ENCODE assay signal across 9 cellular contexts in genomic region chr6:2858678-2859324, GRCh38. TPM values are rescaled to one million over a fixed set of nuclear protein-coding genes. Genes with fewer than 3 reads are reported as not detected.
DNase-seq lines count a peak whose midpoint lies in the region; ATAC-seq, FAIRE-seq and TF ChIP-seq lines count a peak whose summit lies in the region.
"Had no signal": no experiment of that assay in that cellular context is flagged by ENCODE, and none has a peak within 500 bp of the region (broad histone marks: within the 10 kb centered on the region; RNA-seq: fewer than 3 reads in every experiment).

No MANE protein-coding gene starts in this region.

- H3K27ac Mint-ChIP-seq in T-helper 1 cell treated with Interleukin-12 subunit alpha and Interleukin-12 subunit beta and Interleukin-4 antibody, amounts not matched to agents 30 μg/mL and 1 μg/mL, for 36 hours: peak overlapping the region; percentile 100

- peaks cover 30% of the 10 kb centered on the region for H3K36me3 Mint-ChIP-seq in T-helper 1 cell treated with Interleukin-12 subunit alpha and Interleukin-12 subunit beta and Interleukin-4 antibody, amounts not matched to agents 30 μg/mL and 1 μg/mL, for 36 hours (ENCODE audit: low read depth)

- TF ChIP-seq POLR2A in GM12892 (IDR thresholded peaks at IDR 0.05; ENCODE audit: low read depth, low read length): peak; percentile 67

- peak; percentile 73 for FAIRE-seq in GM12892 (lab: Jason Lieb, UNC)
- FAIRE-seq: keratinocyte had no signal

- peaks cover 27 to 28% of the 10 kb centered on the region in 2 donors for H3K4me1 ChIP-seq in duodenal mucosa (ENCODE audit: control insufficient read depth in 1 of 2, insufficient read depth in 2 of 2, low read length in 2 of 2)
- H3K4me1 ChIP-seq in rectal smooth muscle tissue (ENCODE audit: control insufficient read depth, insufficient read depth, low read length): peaks cover 6% of the 10 kb centered on the region

- H3K27ac ChIP-seq in duodenal mucosa (ENCODE audit: low read depth, low read length) (peak overlapping the region; percentile 53), rectal smooth muscle tissue (ENCODE audit: low read depth, low read length) (peak overlapping the region; percentile 30)

- ATAC-seq in HG02938 (IDR thresholded peaks at IDR 0.05; ENCODE audit: unreplicated experiment) (no peak), HG02885 (IDR thresholded peaks at IDR 0.05; ENCODE audit: poor library complexity, unreplicated experiment) (no peak), GM18870 (IDR thresholded peaks at IDR 0.05; ENCODE audit: unreplicated experiment) (no peak), GM21367 (IDR thresholded peaks at IDR 0.05; ENCODE audit: unreplicated experiment) (no peak)

- H3K4me3 Mint-ChIP-seq in T-helper 1 cell treated with Interleukin-12 subunit alpha and Interleukin-12 subunit beta and Interleukin-4 antibody, amounts not matched to agents 30 μg/mL and 1 μg/mL, for 36 hours: peak overlapping the region; percentile 85

- peak overlapping the region in 1 of 2 donors; percentile 24 for H3K9ac ChIP-seq in duodenal mucosa (ENCODE audit: low read depth in 1 of 2, low read length in 2 of 2)
- peak overlapping the region; percentile 40 for H3K9ac ChIP-seq in rectal smooth muscle tissue (ENCODE audit: low read length)

- no peak for DNase-seq in GM12892 (ENCODE audit: insufficient read length)

- peaks cover 12% of the 10 kb centered on the region for H3K9me3 Mint-ChIP-seq in T-helper 1 cell treated with Interleukin-12 subunit alpha and Interleukin-12 subunit beta and Interleukin-4 antibody, amounts not matched to agents 30 μg/mL and 1 μg/mL, for 36 hours

- H3K9me3 ChIP-seq in duodenal mucosa (ENCODE audit: control insufficient read depth in 1 of 2, low read length in 2 of 2): no peaks in the 10 kb centered on the region

- H3K27me3 ChIP-seq in duodenal mucosa (ENCODE audit: control insufficient read depth in 1 of 2, insufficient read depth in 2 of 2, low read length in 2 of 2): no peaks in the 10 kb centered on the region
- no peaks in the 10 kb centered on the region for H3K27me3 ChIP-seq in rectal smooth muscle tissue (ENCODE audit: control insufficient read depth, insufficient read depth, low read length)

- peak overlapping the region; percentile 26 to 34 for H3K4me3 ChIP-seq in duodenal mucosa (ENCODE audit: low read depth in 1 of 2, low read length in 2 of 2)
- peak overlapping the region; percentile 24 for H3K4me3 ChIP-seq in rectal smooth muscle tissue (ENCODE audit: low read length)

- peaks cover 84% of the 10 kb centered on the region for H3K4me1 Mint-ChIP-seq in T-helper 1 cell treated with Interleukin-12 subunit alpha and Interleukin-12 subunit beta and Interleukin-4 antibody, amounts not matched to agents 30 μg/mL and 1 μg/mL, for 36 hours (ENCODE audit: low read depth)

- H3K27me3 Mint-ChIP-seq in T-helper 1 cell treated with Interleukin-12 subunit alpha and Interleukin-12 subunit beta and Interleukin-4 antibody, amounts not matched to agents 30 μg/mL and 1 μg/mL, for 36 hours (ENCODE audit: low read depth): no peaks in the 10 kb centered on the region

- H3K36me3 ChIP-seq in duodenal mucosa (ENCODE audit: control insufficient read depth in 1 of 2, insufficient read depth in 2 of 2, low read length in 2 of 2) (no peaks in the 10 kb centered on the region), rectal smooth muscle tissue (ENCODE audit: control insufficient read depth, insufficient read depth, low read length) (no peaks in the 10 kb centered on the region)

RNA-seq across cellular contexts. Expression of gene SERPINB1, which starts 17.1 kb away (rescaled TPM):
- 7.5 TPM for polyA plus RNA-seq in GM12892 (2012; ENCODE audit: missing spikeins)

RNA-seq across cellular contexts. Expression of gene SERPINB9, which starts 44.3 kb away (rescaled TPM):
- 13.7 TPM for polyA plus RNA-seq in GM12892 (2012; ENCODE audit: missing spikeins)
